Comparison of ENCODE assay signal across 9 cellular contexts in the genomic region with DNA sequence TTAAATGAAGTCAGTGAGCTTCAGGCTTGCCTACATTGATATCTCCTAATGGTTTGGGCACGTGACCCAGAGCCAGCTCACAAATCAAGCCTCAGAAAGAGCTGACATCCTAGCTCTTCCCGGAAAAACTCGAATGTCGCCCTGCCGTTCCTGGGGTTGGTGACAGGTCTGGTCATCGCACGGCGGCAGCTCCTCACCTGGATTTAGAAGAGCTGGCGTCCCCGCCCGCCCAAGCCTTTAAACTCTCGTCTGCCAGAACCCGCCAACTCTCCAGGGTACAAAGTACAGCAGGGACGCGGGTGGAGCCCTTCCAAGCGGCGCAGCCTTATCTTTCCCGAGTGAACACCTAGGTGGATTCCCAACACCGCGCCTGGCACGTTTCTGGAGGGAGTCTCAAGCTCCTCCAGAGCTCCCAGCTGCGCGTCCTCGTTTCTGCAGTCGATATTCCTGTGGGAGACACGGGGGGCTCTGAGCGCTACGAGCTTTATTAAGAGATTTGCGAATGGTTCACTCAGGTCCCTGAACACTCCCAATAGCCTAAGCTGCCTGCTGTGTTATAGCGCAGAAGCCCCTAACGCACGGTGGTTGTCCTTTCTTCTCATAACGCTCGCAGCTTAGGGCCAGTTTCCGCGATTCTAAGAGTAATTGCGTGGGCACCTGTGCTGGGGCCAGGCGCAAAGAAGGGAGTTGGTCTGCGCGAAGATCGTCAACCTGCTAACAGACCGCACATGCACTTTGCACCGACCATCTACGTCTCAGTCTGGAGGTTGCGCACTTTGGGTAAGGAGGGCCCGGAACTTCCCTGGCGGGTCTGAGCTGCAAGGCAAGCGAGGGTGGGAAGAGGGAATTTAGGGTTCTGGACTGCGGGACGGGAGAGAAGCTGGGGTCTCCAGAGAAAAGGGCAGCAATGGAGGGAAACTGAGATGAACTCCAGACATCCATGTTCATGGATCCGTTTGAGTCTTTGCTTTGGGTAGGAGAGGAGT. TPM values are rescaled to one million over a fixed set of nuclear protein-coding genes. Genes with fewer than 3 reads are reported as not detected.
DNase-seq lines count a peak whose midpoint lies in the region; ATAC-seq and TF ChIP-seq lines count a peak whose summit lies in the region.
"Had no signal": no experiment of that assay in that cellular context is flagged by ENCODE, and none has a peak within 500 bp of the region (broad histone marks: within the 10 kb centered on the region; RNA-seq: fewer than 3 reads in every experiment).

A gene with protein sequence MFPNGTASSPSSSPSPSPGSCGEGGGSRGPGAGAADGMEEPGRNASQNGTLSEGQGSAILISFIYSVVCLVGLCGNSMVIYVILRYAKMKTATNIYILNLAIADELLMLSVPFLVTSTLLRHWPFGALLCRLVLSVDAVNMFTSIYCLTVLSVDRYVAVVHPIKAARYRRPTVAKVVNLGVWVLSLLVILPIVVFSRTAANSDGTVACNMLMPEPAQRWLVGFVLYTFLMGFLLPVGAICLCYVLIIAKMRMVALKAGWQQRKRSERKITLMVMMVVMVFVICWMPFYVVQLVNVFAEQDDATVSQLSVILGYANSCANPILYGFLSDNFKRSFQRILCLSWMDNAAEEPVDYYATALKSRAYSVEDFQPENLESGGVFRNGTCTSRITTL (plus strand): TSS at position 75 of the 986 bp plus-strand sequence. CDS start 1,486 bp downstream, outside the sequence.

- peaks cover 23% of the 10 kb centered on the region for H3K4me1 ChIP-seq in CD8-positive, alpha-beta T cell (ENCODE audit: insufficient read depth, low read length)
- H3K4me1 ChIP-seq in fibroblast of lung (ENCODE audit: control insufficient read depth, extremely low read depth, insufficient read depth, low read length) (peaks cover 9% of the 10 kb centered on the region), neuronal stem cell (ENCODE audit: control insufficient read depth in 2 of 2, insufficient read depth in 1 of 2, low read depth in 1 of 2, low read length in 2 of 2) (peaks cover 0 to 16% of the 10 kb centered on the region in 2 donors)

- no peaks in the 10 kb centered on the region for H3K36me3 ChIP-seq in CD8-positive, alpha-beta T cell (ENCODE audit: insufficient read depth, low read length)
- H3K36me3 ChIP-seq in fibroblast of lung (ENCODE audit: control insufficient read depth, insufficient read depth, low read length) (no peaks in the 10 kb centered on the region), neuronal stem cell (replicated peaks in 1 of 2; ENCODE audit: control insufficient read depth in 2 of 2, insufficient read depth in 2 of 2, low read length in 2 of 2) (no peaks in the 10 kb centered on the region)

- no peaks in the 10 kb centered on the region for H4K20me1 ChIP-seq in fibroblast of lung (ENCODE audit: control insufficient read depth, extremely low read depth, insufficient read depth, low read length)

- H3K27me3 Mint-ChIP-seq in CD8-positive, alpha-beta T cell (ENCODE audit: low read depth), result peaks cover 47% of the 10 kb centered on the region

- no peak within 1 kb of the TSS for H2BK5ac ChIP-seq in neuronal stem cell (ENCODE audit: low read length)

- H3K9me3 Mint-ChIP-seq in CD8-positive, alpha-beta T cell, result peaks cover 5% of the 10 kb centered on the region

- no peak within 1 kb of the TSS for H2AK5ac ChIP-seq in neuronal stem cell (ENCODE audit: low read depth, low read length)

- no peak for DNase-seq in CD8-positive, alpha-beta T cell
- DNase-seq in NCI-H526 treated with DMSO at 0.1 percent for 48 hours (lab: John Stamatoyannopoulos, UW), result peak; percentile 52
- peak; percentile 12 to 28 for DNase-seq in fibroblast of lung (ENCODE audit: low read depth in 2 of 2)
- DNase-seq in neuronal stem cell (ENCODE audit: low spot score), result peak; percentile 18
- no peak for DNase-seq in NCI-H446 (lab: John Stamatoyannopoulos, UW)
- DNase-seq in activated CD4-positive, CD25-positive, alpha-beta regulatory T cell treated with anti-CD3 and anti-CD28 coated beads, Interleukin-2, amount 50 U/mL, for 72 hours, result no peak
- DNase-seq: NCI-H187 had no signal

- no peak for ATAC-seq in CD8-positive, alpha-beta T cell
- ATAC-seq in GM21737 (IDR thresholded peaks at IDR 0.05; ENCODE audit: unreplicated experiment) (no peak), GM18873 (IDR thresholded peaks at IDR 0.05; ENCODE audit: low FRiP score, unreplicated experiment) (no peak)

- H4K8ac ChIP-seq in neuronal stem cell (ENCODE audit: low read depth, low read length), result no peak within 1 kb of the TSS

- no peaks in the 10 kb centered on the region for H3K36me3 Mint-ChIP-seq in CD8-positive, alpha-beta T cell

- H3K9me3 ChIP-seq in CD8-positive, alpha-beta T cell (ENCODE audit: low read length), result no peaks in the 10 kb centered on the region
- H3K9me3 ChIP-seq in fibroblast of lung (ENCODE audit: control insufficient read depth, insufficient read depth, low read depth, low read length), result no peaks in the 10 kb centered on the region
- H3K9me3 ChIP-seq in neuronal stem cell (replicated peaks in 1 of 2; ENCODE audit: control insufficient read depth in 2 of 2, insufficient read depth in 1 of 2, low read depth in 1 of 2, low read length in 2 of 2), result peaks cover 4 to 15% of the 10 kb centered on the region in 2 donors

- no peak within 1 kb of the TSS for H2BK15ac ChIP-seq in neuronal stem cell (ENCODE audit: low read length)

- no peak within 1 kb of the TSS for H3K4ac ChIP-seq in neuronal stem cell (ENCODE audit: low read length)

- H3K9ac ChIP-seq in fibroblast of lung (ENCODE audit: insufficient read depth, low read length), result no peak within 1 kb of the TSS
- H3K9ac ChIP-seq in neuronal stem cell (ENCODE audit: low read depth, low read length, poor library complexity), result peak within 1 kb of the TSS; percentile 82

- H3K23ac ChIP-seq in neuronal stem cell (ENCODE audit: low read depth, low read length, poor library complexity), result peak within 1 kb of the TSS; percentile 30

- no peak within 1 kb of the TSS for H4K91ac ChIP-seq in neuronal stem cell (ENCODE audit: low read depth, low read length, poor library complexity)

- intact Hi-C loops in CD8-positive, alpha-beta T cell (cut with DNase I, micrococcal nuclease), result no loop called here

- H3K4me1 Mint-ChIP-seq in CD8-positive, alpha-beta T cell (ENCODE audit: low read depth), result peaks cover 29% of the 10 kb centered on the region

- H3K27me3 ChIP-seq in CD8-positive, alpha-beta T cell (ENCODE audit: insufficient read depth, low read length), result peaks cover 5% of the 10 kb centered on the region
- H3K27me3 ChIP-seq in fibroblast of lung (ENCODE audit: control insufficient read depth, insufficient read depth, low read length) (no peaks in the 10 kb centered on the region), neuronal stem cell (ENCODE audit: control insufficient read depth in 3 of 3, insufficient read depth in 3 of 3, low read depth in 1 of 3, low read length in 3 of 3) (peaks cover 27 to 64% (median 51%) of the 10 kb centered on the region in 3 experiments)

- peak within 1 kb of the TSS; percentile 28 for H3K4me3 ChIP-seq in CD8-positive, alpha-beta T cell (ENCODE audit: low read depth, low read length)
- peak within 1 kb of the TSS; percentile 46 to 71 (median 58) for H3K4me3 ChIP-seq in fibroblast of lung (replicated peaks in 1 of 4; ENCODE audit: control extremely low read depth in 1 of 4, insufficient read depth in 1 of 4, low read depth in 3 of 4, low read length in 4 of 4)
- peak within 1 kb of the TSS in 1 of 2 donors; percentile 72 for H3K4me3 ChIP-seq in neuronal stem cell (ENCODE audit: low read length in 2 of 2)

- peak within 1 kb of the TSS; percentile 78 for H2AFZ ChIP-seq in fibroblast of lung (ENCODE audit: low read length)
- H2AFZ ChIP-seq in neuronal stem cell (ENCODE audit: low read length), result peak within 1 kb of the TSS; percentile 42

- CTCF ChIA-PET in CD8-positive, alpha-beta T cell (lab: Charles Lee), result interaction anchor here (0.6 to 1.3 kb wide), 2 partner anchors 10 to 11 kb away, joined by 3 to 8 read pairs; no protein-coding TSS in a partner anchor

- peak within 1 kb of the TSS; percentile 30 for H3K4me3 Mint-ChIP-seq in CD8-positive, alpha-beta T cell

- no peak for TF ChIP-seq CTCF in CD8-positive, alpha-beta T cell (IDR thresholded peaks at IDR 0.05)
- TF ChIP-seq CTCF in fibroblast of lung (conservative IDR thresholded peaks at IDR 0.05 in 1 of 2, IDR thresholded peaks at IDR 0.05 in 1 of 2; ENCODE audit: low read depth in 1 of 2, low read length in 2 of 2), result no peak

- POLR2A ChIA-PET in CD8-positive, alpha-beta T cell (lab: Charles Lee), result no interaction called here

- H3K27ac Mint-ChIP-seq in CD8-positive, alpha-beta T cell, result no peak within 1 kb of the TSS

- H3K14ac ChIP-seq in neuronal stem cell (ENCODE audit: low read length), result no peak within 1 kb of the TSS

- H3K18ac ChIP-seq in neuronal stem cell (ENCODE audit: low read length), result peak within 1 kb of the TSS; percentile 17

- WGBS in neuronal stem cell (ENCODE audit: extremely low coverage in 2 of 2, insufficient read length in 2 of 2, insufficient replicate concordance in 1 of 2), 2 donors, result no CpG with 5 or more reads among the region's 51 CpGs

- peaks cover 17% of the 10 kb centered on the region for H3K79me2 ChIP-seq in fibroblast of lung (ENCODE audit: control insufficient read depth, insufficient read depth, low read length)

- H3K27ac ChIP-seq in CD8-positive, alpha-beta T cell (ENCODE audit: low read depth, low read length), result no peak within 1 kb of the TSS
- peak within 1 kb of the TSS; percentile 67 for H3K27ac ChIP-seq in fibroblast of lung (ENCODE audit: insufficient read depth, low read length)
- no peak within 1 kb of the TSS for H3K27ac ChIP-seq in neuronal stem cell (replicated peaks; ENCODE audit: low read length)

- no peak within 1 kb of the TSS for H2BK12ac ChIP-seq in neuronal stem cell (ENCODE audit: low read length)

- H3K4me2 ChIP-seq in fibroblast of lung (ENCODE audit: extremely low read depth, insufficient read depth, low read length) (peak within 1 kb of the TSS; percentile 99), neuronal stem cell (ENCODE audit: insufficient read depth, low read length, poor library complexity, severe bottlenecking) (peak within 1 kb of the TSS; percentile 82)

- no peaks in the 10 kb centered on the region for H3K79me1 ChIP-seq in neuronal stem cell (ENCODE audit: low read depth, low read length)

- H2BK120ac ChIP-seq in neuronal stem cell (ENCODE audit: low read depth, low read length), result no peak within 1 kb of the TSS

RNA-seq across cellular contexts. Expression of the gene that starts here (rescaled TPM):
- total RNA-seq in CD8-positive, alpha-beta T cell, result not detected
- total RNA-seq in fibroblast of lung, result 1.8 and 3.0 TPM in 2 replicates
- polyA plus RNA-seq in fibroblast of lung, result 7.8 and 10.5 TPM in 2 replicates
- 6.7 and 9.1 TPM in 2 replicates for polyA plus RNA-seq in fibroblast of lung (2012)
- 13.5 and 19.0 TPM in 2 replicates for polyA minus RNA-seq in fibroblast of lung (ENCODE audit: low replicate concordance)
- polyA plus RNA-seq in neuronal stem cell (2013, experiment 1 of 2), result 0.01 TPM
- polyA plus RNA-seq in neuronal stem cell (2013, experiment 2 of 2), result not detected

Comparison
In these comparisons a context has a peak if more than half of its experiments do, and no peak if none do; other contexts are left out.
1. DNase-seq: peak in NCI-H526 treated with DMSO at 0.1 percent for 48 hours (single experiment), fibroblast of lung (2 of 2) and neuronal stem cell (single experiment); none in CD8-positive, alpha-beta T cell (0 of 7), NCI-H446 (0 of 2) and activated CD4-positive, CD25-positive, alpha-beta regulatory T cell treated with anti-CD3 and anti-CD28 coated beads, Interleukin-2, amount 50 U/mL, for 72 hours (single experiment).